ENCODE assay signal across 1 cellular context in the genomic region with DNA sequence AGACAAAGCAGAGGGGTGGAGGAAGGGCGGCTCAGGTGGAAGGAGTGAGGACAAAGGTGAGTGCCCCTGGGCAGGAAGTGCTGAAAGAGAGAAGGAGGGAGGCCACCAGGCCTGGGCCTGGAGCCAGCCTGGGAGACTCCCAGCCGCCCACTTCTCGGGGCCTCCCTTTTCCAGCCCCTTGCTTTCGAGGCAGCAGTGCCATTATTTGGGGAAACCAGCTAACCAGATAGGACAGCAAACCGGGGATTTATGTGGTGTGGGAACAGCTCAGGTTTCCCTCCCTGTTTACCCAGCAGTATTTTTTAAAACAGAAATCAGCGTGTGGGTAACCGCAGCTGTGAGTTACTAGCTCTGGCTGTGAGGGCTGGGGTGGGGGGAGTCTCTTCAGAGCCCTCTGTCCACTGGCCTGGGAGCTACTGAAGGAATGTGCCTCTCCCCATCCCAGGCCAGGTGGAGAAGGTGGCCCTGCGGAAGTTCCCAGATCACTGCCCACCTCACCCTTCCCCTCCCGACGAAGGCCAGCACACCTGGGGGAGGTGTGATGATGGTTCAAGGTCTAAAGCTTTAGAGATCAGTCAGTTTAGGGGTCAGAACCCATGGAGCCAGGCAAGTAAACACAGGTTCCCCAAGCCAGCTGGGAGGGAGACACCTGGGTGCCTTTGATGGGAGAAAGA.
A peak's percentile ranks its signal among the peaks of the same experiment; 100 is the strongest.
TF ChIP-seq lines count a peak whose summit lies in the region.

No MANE protein-coding gene starts in this region.

TF ChIP-seq in HEK293, 187 proteins besides CTCF, POLR2A, EP300 and RAD21 (continued from another document and continues in another):
- TF ChIP-seq, protein P1, sequence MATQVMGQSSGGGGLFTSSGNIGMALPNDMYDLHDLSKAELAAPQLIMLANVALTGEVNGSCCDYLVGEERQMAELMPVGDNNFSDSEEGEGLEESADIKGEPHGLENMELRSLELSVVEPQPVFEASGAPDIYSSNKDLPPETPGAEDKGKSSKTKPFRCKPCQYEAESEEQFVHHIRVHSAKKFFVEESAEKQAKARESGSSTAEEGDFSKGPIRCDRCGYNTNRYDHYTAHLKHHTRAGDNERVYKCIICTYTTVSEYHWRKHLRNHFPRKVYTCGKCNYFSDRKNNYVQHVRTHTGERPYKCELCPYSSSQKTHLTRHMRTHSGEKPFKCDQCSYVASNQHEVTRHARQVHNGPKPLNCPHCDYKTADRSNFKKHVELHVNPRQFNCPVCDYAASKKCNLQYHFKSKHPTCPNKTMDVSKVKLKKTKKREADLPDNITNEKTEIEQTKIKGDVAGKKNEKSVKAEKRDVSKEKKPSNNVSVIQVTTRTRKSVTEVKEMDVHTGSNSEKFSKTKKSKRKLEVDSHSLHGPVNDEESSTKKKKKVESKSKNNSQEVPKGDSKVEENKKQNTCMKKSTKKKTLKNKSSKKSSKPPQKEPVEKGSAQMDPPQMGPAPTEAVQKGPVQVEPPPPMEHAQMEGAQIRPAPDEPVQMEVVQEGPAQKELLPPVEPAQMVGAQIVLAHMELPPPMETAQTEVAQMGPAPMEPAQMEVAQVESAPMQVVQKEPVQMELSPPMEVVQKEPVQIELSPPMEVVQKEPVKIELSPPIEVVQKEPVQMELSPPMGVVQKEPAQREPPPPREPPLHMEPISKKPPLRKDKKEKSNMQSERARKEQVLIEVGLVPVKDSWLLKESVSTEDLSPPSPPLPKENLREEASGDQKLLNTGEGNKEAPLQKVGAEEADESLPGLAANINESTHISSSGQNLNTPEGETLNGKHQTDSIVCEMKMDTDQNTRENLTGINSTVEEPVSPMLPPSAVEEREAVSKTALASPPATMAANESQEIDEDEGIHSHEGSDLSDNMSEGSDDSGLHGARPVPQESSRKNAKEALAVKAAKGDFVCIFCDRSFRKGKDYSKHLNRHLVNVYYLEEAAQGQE (tag by site-specific recombination; IDR thresholded peaks at IDR 0.05): peak; percentile 43; the same call in 1 of the 2 replicates
- TF ChIP-seq ZNF701 (tag by site-specific recombination; IDR thresholded peaks at IDR 0.05): no peak
- no peak for TF ChIP-seq ZNF169 (tag by site-specific recombination; IDR thresholded peaks at IDR 0.05)
- TF ChIP-seq OSR2 (tag by site-specific recombination; IDR thresholded peaks at IDR 0.05): peak; percentile 98
- no peak for TF ChIP-seq ZNF37A (tag by site-specific recombination; IDR thresholded peaks at IDR 0.05)
- no peak; the same call in 1 of the 2 replicates for TF ChIP-seq ZBTB17 (tag by site-specific recombination; IDR thresholded peaks at IDR 0.05)
- TF ChIP-seq, protein P2, sequence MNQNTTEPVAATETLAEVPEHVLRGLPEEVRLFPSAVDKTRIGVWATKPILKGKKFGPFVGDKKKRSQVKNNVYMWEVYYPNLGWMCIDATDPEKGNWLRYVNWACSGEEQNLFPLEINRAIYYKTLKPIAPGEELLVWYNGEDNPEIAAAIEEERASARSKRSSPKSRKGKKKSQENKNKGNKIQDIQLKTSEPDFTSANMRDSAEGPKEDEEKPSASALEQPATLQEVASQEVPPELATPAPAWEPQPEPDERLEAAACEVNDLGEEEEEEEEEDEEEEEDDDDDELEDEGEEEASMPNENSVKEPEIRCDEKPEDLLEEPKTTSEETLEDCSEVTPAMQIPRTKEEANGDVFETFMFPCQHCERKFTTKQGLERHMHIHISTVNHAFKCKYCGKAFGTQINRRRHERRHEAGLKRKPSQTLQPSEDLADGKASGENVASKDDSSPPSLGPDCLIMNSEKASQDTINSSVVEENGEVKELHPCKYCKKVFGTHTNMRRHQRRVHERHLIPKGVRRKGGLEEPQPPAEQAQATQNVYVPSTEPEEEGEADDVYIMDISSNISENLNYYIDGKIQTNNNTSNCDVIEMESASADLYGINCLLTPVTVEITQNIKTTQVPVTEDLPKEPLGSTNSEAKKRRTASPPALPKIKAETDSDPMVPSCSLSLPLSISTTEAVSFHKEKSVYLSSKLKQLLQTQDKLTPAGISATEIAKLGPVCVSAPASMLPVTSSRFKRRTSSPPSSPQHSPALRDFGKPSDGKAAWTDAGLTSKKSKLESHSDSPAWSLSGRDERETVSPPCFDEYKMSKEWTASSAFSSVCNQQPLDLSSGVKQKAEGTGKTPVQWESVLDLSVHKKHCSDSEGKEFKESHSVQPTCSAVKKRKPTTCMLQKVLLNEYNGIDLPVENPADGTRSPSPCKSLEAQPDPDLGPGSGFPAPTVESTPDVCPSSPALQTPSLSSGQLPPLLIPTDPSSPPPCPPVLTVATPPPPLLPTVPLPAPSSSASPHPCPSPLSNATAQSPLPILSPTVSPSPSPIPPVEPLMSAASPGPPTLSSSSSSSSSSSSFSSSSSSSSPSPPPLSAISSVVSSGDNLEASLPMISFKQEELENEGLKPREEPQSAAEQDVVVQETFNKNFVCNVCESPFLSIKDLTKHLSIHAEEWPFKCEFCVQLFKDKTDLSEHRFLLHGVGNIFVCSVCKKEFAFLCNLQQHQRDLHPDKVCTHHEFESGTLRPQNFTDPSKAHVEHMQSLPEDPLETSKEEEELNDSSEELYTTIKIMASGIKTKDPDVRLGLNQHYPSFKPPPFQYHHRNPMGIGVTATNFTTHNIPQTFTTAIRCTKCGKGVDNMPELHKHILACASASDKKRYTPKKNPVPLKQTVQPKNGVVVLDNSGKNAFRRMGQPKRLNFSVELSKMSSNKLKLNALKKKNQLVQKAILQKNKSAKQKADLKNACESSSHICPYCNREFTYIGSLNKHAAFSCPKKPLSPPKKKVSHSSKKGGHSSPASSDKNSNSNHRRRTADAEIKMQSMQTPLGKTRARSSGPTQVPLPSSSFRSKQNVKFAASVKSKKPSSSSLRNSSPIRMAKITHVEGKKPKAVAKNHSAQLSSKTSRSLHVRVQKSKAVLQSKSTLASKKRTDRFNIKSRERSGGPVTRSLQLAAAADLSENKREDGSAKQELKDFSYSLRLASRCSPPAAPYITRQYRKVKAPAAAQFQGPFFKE (tag by site-specific recombination; IDR thresholded peaks at IDR 0.05; ENCODE audit: borderline replicate concordance): no peak
- TF ChIP-seq, protein P3, sequence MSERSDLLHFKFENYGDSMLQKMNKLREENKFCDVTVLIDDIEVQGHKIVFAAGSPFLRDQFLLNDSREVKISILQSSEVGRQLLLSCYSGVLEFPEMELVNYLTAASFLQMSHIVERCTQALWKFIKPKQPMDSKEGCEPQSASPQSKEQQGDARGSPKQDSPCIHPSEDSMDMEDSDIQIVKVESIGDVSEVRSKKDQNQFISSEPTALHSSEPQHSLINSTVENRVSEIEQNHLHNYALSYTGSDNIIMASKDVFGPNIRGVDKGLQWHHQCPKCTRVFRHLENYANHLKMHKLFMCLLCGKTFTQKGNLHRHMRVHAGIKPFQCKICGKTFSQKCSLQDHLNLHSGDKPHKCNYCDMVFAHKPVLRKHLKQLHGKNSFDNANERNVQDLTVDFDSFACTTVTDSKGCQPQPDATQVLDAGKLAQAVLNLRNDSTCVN (tag by site-specific recombination; optimal IDR thresholded peaks at IDR 0.05): peak; percentile 24
- no peak; the same call in 1 of the 2 replicates for TF ChIP-seq GLIS2 (tag by site-specific recombination; IDR thresholded peaks at IDR 0.05)
- TF ChIP-seq ZNF146 (tag by site-specific recombination; IDR thresholded peaks at IDR 0.05): 0 out of 2 replicates have a peak, but pooled peaks have one; percentile 49
- no peak for TF ChIP-seq ZNF747 (tag by site-specific recombination; IDR thresholded peaks at IDR 0.05)
- no peak for TF ChIP-seq ZNF585B (tag by site-specific recombination; IDR thresholded peaks at IDR 0.05)
- no peak for TF ChIP-seq ZNF350 (tag by site-specific recombination; IDR thresholded peaks at IDR 0.05)
- no peak for TF ChIP-seq ZNF19 (tag by site-specific recombination; IDR thresholded peaks at IDR 0.05; ENCODE audit: low read depth)
- no peak for TF ChIP-seq ZNF266 (tag by site-specific recombination; IDR thresholded peaks at IDR 0.05; ENCODE audit: low read depth)
- TF ChIP-seq ZNF292 (tag by site-specific recombination; IDR thresholded peaks at IDR 0.05; ENCODE audit: borderline replicate concordance, low read depth): no peak
- TF ChIP-seq, protein P4, sequence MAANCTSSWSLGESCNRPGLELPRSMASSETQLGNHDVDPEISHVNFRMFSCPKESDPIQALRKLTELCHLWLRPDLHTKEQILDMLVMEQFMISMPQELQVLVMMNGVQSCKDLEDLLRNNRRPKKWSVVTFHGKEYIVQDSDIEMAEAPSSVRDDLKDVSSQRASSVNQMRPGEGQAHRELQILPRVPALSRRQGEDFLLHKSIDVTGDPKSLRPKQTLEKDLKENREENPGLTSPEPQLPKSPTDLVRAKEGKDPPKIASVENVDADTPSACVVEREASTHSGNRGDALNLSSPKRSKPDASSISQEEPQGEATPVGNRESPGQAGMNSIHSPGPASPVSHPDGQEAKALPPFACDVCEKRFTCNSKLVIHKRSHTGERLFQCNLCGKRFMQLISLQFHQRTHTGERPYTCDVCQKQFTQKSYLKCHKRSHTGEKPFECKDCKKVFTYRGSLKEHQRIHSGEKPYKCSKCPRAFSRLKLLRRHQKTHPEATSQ (tag by site-specific recombination; IDR thresholded peaks at IDR 0.05): 0 out of 2 replicates have a peak, but pooled peaks have one; percentile 72
- TF ChIP-seq, protein P5, sequence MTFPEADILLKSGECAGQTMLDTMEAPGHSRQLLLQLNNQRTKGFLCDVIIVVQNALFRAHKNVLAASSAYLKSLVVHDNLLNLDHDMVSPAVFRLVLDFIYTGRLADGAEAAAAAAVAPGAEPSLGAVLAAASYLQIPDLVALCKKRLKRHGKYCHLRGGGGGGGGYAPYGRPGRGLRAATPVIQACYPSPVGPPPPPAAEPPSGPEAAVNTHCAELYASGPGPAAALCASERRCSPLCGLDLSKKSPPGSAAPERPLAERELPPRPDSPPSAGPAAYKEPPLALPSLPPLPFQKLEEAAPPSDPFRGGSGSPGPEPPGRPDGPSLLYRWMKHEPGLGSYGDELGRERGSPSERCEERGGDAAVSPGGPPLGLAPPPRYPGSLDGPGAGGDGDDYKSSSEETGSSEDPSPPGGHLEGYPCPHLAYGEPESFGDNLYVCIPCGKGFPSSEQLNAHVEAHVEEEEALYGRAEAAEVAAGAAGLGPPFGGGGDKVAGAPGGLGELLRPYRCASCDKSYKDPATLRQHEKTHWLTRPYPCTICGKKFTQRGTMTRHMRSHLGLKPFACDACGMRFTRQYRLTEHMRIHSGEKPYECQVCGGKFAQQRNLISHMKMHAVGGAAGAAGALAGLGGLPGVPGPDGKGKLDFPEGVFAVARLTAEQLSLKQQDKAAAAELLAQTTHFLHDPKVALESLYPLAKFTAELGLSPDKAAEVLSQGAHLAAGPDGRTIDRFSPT (tag by site-specific recombination; IDR thresholded peaks at IDR 0.05): peak; percentile 61; the same call in 1 of the 2 replicates
- TF ChIP-seq GFI1B (tag by site-specific recombination; IDR thresholded peaks at IDR 0.05): peak; percentile 96
- peak; percentile 94 for TF ChIP-seq ZEB2 (tag by site-specific recombination; IDR thresholded peaks at IDR 0.05)
- TF ChIP-seq ZNF626 (tag by site-specific recombination; IDR thresholded peaks at IDR 0.05): no peak
- TF ChIP-seq ZNF677 (tag by site-specific recombination; IDR thresholded peaks at IDR 0.05): no peak
- no peak for TF ChIP-seq ZNF549 (tag by site-specific recombination; IDR thresholded peaks at IDR 0.05)
- peak; percentile 85 for TF ChIP-seq ZNF629 (tag by site-specific recombination; IDR thresholded peaks at IDR 0.05)
- TF ChIP-seq ZNF274 (IDR thresholded peaks at IDR 0.05; ENCODE audit: low read length): no peak
- no peak for TF ChIP-seq ZNF274 (tag by site-specific recombination; IDR thresholded peaks at IDR 0.05; ENCODE audit: borderline replicate concordance)
- TF ChIP-seq KLF1 (tag by site-specific recombination; IDR thresholded peaks at IDR 0.05): peak; percentile 84
- TF ChIP-seq KLF8 (tag by site-specific recombination; IDR thresholded peaks at IDR 0.05): peak; percentile 82
- TF ChIP-seq PRDM1 (tag by site-specific recombination; IDR thresholded peaks at IDR 0.05): no peak
- peak; percentile 94 for TF ChIP-seq ZBTB8A (tag by site-specific recombination; IDR thresholded peaks at IDR 0.05)
- TF ChIP-seq, protein P6, sequence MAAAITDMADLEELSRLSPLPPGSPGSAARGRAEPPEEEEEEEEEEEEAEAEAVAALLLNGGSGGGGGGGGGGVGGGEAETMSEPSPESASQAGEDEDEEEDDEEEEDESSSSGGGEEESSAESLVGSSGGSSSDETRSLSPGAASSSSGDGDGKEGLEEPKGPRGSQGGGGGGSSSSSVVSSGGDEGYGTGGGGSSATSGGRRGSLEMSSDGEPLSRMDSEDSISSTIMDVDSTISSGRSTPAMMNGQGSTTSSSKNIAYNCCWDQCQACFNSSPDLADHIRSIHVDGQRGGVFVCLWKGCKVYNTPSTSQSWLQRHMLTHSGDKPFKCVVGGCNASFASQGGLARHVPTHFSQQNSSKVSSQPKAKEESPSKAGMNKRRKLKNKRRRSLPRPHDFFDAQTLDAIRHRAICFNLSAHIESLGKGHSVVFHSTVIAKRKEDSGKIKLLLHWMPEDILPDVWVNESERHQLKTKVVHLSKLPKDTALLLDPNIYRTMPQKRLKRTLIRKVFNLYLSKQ (tag by site-specific recombination; IDR thresholded peaks at IDR 0.05; ENCODE audit: borderline replicate concordance): no peak
- no peak for TF ChIP-seq ZNF501 (tag by site-specific recombination; IDR thresholded peaks at IDR 0.05)
- TF ChIP-seq KLF10 (tag by site-specific recombination; IDR thresholded peaks at IDR 0.05): peak; percentile 81
- TF ChIP-seq ZNF530 (tag by site-specific recombination; IDR thresholded peaks at IDR 0.05; ENCODE audit: low read depth): no peak
- TF ChIP-seq, protein P7, sequence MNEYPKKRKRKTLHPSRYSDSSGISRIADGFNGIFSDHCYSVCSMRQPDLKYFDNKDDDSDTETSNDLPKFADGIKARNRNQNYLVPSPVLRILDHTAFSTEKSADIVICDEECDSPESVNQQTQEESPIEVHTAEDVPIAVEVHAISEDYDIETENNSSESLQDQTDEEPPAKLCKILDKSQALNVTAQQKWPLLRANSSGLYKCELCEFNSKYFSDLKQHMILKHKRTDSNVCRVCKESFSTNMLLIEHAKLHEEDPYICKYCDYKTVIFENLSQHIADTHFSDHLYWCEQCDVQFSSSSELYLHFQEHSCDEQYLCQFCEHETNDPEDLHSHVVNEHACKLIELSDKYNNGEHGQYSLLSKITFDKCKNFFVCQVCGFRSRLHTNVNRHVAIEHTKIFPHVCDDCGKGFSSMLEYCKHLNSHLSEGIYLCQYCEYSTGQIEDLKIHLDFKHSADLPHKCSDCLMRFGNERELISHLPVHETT (tag by site-specific recombination; IDR thresholded peaks at IDR 0.05): peak; percentile 53; the same call in 1 of the 2 replicates
- no peak for TF ChIP-seq SALL2 (tag by site-specific recombination; IDR thresholded peaks at IDR 0.05; ENCODE audit: borderline replicate concordance)
- peak; percentile 46 for TF ChIP-seq SP2 (tag by site-specific recombination; IDR thresholded peaks at IDR 0.05)
- TF ChIP-seq, protein P8, sequence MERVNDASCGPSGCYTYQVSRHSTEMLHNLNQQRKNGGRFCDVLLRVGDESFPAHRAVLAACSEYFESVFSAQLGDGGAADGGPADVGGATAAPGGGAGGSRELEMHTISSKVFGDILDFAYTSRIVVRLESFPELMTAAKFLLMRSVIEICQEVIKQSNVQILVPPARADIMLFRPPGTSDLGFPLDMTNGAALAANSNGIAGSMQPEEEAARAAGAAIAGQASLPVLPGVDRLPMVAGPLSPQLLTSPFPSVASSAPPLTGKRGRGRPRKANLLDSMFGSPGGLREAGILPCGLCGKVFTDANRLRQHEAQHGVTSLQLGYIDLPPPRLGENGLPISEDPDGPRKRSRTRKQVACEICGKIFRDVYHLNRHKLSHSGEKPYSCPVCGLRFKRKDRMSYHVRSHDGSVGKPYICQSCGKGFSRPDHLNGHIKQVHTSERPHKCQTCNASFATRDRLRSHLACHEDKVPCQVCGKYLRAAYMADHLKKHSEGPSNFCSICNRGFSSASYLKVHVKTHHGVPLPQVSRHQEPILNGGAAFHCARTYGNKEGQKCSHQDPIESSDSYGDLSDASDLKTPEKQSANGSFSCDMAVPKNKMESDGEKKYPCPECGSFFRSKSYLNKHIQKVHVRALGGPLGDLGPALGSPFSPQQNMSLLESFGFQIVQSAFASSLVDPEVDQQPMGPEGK (tag by site-specific recombination; IDR thresholded peaks at IDR 0.05): peak; percentile 97
- TF ChIP-seq ZBTB7A (tag by site-specific recombination; IDR thresholded peaks at IDR 0.05; ENCODE audit: low read depth): no peak
